In the genomic region with DNA sequence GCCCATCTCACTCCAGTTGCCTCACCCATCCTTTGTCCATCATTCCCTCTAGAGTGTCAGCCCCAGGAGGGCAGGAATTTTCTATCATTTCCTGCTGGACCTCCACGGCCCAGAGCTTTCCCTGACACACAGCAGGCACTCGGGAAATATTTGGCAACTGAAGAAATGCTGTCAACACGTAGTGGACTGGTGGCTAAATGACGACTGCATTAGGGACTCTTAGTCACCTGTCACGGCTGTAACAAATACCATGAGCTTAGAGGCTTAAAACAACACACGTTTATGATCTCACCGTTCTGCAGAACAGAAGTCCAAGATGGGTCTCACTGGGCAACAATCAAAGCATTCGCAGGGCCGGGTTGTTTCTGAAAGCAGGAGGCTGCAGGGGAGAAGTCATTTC, we compare ENCODE assay signal across 1 cellular context.
TF ChIP-seq lines count a peak whose summit lies in the region.

No MANE protein-coding gene starts in this region.

TF ChIP-seq in HEK293, 187 proteins besides CTCF, POLR2A, EP300 and RAD21 (continued from another document):
- TF ChIP-seq, protein P1, sequence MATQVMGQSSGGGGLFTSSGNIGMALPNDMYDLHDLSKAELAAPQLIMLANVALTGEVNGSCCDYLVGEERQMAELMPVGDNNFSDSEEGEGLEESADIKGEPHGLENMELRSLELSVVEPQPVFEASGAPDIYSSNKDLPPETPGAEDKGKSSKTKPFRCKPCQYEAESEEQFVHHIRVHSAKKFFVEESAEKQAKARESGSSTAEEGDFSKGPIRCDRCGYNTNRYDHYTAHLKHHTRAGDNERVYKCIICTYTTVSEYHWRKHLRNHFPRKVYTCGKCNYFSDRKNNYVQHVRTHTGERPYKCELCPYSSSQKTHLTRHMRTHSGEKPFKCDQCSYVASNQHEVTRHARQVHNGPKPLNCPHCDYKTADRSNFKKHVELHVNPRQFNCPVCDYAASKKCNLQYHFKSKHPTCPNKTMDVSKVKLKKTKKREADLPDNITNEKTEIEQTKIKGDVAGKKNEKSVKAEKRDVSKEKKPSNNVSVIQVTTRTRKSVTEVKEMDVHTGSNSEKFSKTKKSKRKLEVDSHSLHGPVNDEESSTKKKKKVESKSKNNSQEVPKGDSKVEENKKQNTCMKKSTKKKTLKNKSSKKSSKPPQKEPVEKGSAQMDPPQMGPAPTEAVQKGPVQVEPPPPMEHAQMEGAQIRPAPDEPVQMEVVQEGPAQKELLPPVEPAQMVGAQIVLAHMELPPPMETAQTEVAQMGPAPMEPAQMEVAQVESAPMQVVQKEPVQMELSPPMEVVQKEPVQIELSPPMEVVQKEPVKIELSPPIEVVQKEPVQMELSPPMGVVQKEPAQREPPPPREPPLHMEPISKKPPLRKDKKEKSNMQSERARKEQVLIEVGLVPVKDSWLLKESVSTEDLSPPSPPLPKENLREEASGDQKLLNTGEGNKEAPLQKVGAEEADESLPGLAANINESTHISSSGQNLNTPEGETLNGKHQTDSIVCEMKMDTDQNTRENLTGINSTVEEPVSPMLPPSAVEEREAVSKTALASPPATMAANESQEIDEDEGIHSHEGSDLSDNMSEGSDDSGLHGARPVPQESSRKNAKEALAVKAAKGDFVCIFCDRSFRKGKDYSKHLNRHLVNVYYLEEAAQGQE (tag by site-specific recombination; IDR thresholded peaks at IDR 0.05), result no peak
- TF ChIP-seq ZNF514 (tag by site-specific recombination; IDR thresholded peaks at IDR 0.05), result no peak
